In genomic region chr2:75570948-75571729, GRCh38 we compare ENCODE assay signal across 10 cellular contexts. TPM values are rescaled to one million over a fixed set of nuclear protein-coding genes. Genes with fewer than 3 reads are reported as not detected.
A peak's percentile ranks its signal among the peaks of the same experiment; 100 is the strongest.
DNase-seq lines count a peak whose midpoint lies in the region; ATAC-seq and TF ChIP-seq lines count a peak whose summit lies in the region.
"Had no signal": no experiment of that assay in that cellular context is flagged by ENCODE, and none has a peak within 500 bp of the region (broad histone marks: within the 10 kb centered on the region; RNA-seq: fewer than 3 reads in every experiment).

No MANE protein-coding gene starts in this region.

- no peaks in the 10 kb centered on the region for H3K27me3 Mint-ChIP-seq in progenitor cell of endocrine pancreas

- DNase-seq in DMS79 (lab: John Stamatoyannopoulos, UW) (peak; percentile 91), RPMI7951 (ENCODE audit: low read depth) (peak; percentile 43), left ventricle myocardium superior (peak; percentile 35), progenitor cell of endocrine pancreas (ENCODE audit: low spot score, unreplicated experiment) (no peak), NCI-H146 (lab: John Stamatoyannopoulos, UW) (no peak), GF-D8 (lab: John Stamatoyannopoulos, UW) (no peak), GM19238 (ENCODE audit: insufficient read length, low spot score) (no peak)
- DNase-seq: NCI-H2107; stimulated activated naive CD8-positive, alpha-beta T cell treated with anti-CD3 and anti-CD28 coated beads, Interleukin-15, Interleukin-2, amounts not matched to agents 100 U/mL and 50 U/mL, for 24 hours had no signal

- H3K4me3 Mint-ChIP-seq in progenitor cell of endocrine pancreas (ENCODE audit: low read depth) = peak overlapping the region; percentile 29

- peak overlapping the region; percentile 94 for H3K27ac Mint-ChIP-seq in progenitor cell of endocrine pancreas

- no peaks in the 10 kb centered on the region for H3K9me3 Mint-ChIP-seq in progenitor cell of endocrine pancreas (ENCODE audit: low read depth)

- intact Hi-C loops in left ventricle myocardium superior (cut with micrococcal nuclease) = no loop called here

- H3K36me3 Mint-ChIP-seq in progenitor cell of endocrine pancreas (ENCODE audit: insufficient read depth) = no peaks in the 10 kb centered on the region

- peaks cover 24% of the 10 kb centered on the region for H3K4me1 Mint-ChIP-seq in progenitor cell of endocrine pancreas (ENCODE audit: low read depth)

- ATAC-seq in left ventricle myocardium superior = peak; percentile 82
- ATAC-seq in GM18511 (IDR thresholded peaks at IDR 0.05; ENCODE audit: unreplicated experiment) = no peak

- TF ChIP-seq CTCF in progenitor cell of endocrine pancreas (IDR thresholded peaks at IDR 0.05; ENCODE audit: unreplicated experiment) = no peak

RNA-seq across cellular contexts. Expression of gene EVA1A, which starts 10.4 kb away (rescaled TPM):
- 68.7 and 95.4 TPM in 2 replicates for total RNA-seq in RPMI7951 (2014; rRNA removed; shearing (Covaris generic))
- total RNA-seq in left ventricle myocardium superior = 0.94 TPM
- total RNA-seq in progenitor cell of endocrine pancreas = 10.9 and 11.5 TPM in 2 replicates

Comparison
In these comparisons a context has a peak if more than half of its experiments do, and no peak if none do; other contexts are left out.
1. DNase-seq: peak in DMS79 (single experiment), RPMI7951 (single experiment) and left ventricle myocardium superior (single experiment); none in progenitor cell of endocrine pancreas (single experiment), NCI-H146 (single experiment), GF-D8 (single experiment) and GM19238 (single experiment).